Comparison of ENCODE assay signal across 8 cellular contexts in the genomic region with DNA sequence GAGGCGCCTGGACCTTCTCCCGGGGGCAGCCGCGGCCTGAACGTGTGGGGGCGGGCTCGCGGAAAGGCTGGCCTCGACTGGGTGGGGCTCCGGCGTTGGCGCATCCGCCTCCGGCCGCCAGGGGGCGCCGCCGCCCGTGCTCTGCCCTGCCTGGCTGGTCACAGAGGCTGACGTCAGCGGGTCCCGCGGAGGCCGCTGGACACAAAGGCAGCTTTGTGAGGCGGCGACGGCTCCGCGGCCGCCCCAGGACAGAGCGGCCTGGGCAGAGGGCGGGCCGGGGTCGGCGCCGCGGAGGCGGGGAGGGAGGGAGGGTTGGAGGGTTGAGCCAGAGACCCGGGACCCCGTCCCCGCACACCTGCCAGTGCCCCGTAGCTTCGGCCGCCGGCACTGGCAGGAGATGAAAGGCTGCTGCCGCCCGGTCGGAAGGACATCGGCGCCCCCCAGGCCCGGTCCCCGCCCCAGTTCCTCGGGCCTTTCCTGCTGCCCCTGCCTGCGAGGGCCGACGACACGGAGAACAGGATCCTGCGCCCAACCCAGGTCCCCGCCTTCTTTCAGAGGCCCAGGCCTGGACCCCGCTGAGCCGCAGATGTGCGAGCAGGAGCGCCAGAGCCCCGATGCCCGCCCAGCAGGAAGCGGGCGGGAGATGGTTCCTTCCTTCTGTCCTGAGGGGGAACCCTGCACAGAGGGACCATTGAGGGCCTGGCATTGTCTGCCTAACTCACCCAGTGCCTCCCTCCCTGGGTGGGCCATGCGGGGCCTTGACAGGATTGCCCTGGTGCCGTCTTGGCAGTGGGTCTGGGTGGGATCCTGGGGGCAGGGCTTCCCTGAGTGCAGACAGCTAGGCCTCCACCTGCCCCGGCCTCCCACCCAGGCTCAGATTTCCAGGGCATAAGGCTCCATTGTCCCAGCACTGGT. TPM values are rescaled to one million over a fixed set of nuclear protein-coding genes. Genes with fewer than 3 reads are reported as not detected.
A peak's percentile ranks its signal among the peaks of the same experiment; 100 is the strongest.
DNase-seq lines count a peak whose midpoint lies in the region; ATAC-seq and TF ChIP-seq lines count a peak whose summit lies in the region.

No MANE protein-coding gene starts in this region.

- H3K9me2 ChIP-seq in MM.1S (replicated peaks; ENCODE audit: insufficient read depth, low read length), result no peaks in the 10 kb centered on the region

- CTCF ChIA-PET in GM10248 (lab: Yijun Ruan, JAX), result interaction anchor here (0.6 to 9.4 kb wide), 28 partner anchors 8 to 140 kb away, joined by 3 to 152 read pairs (median 4); partner anchors contain the start of genes GNAI2, GNAT1, HYAL3 and LSMEM2
- CTCF ChIA-PET in T-cell (lab: Charles Lee), result interaction anchor here (0.5 to 2.5 kb wide), 9 partner anchors 9 to 223 kb away, joined by 3 to 17 read pairs (median 3); partner anchors contain the start of genes CYB561D2 (in 1 of the 2), GNAI2 (in 1 of the 2) and NPRL2 (in 1 of the 2)

- H3K4me2 ChIP-seq in MM.1S (ENCODE audit: low read depth, low read length), result peak overlapping the region; percentile 99

- POLR2A ChIA-PET in GM10248 (lab: Yijun Ruan, JAX), result interaction anchor here (1.5 kb wide), 1 partner anchor 9 kb away, joined by 3 read pairs; no protein-coding TSS in a partner anchor
- POLR2A ChIA-PET in T-cell (lab: Charles Lee), result no interaction called here

- H3K36me3 Mint-ChIP-seq in T-cell, result peaks cover 24% of the 10 kb centered on the region

- no peaks in the 10 kb centered on the region for H3K27me3 Mint-ChIP-seq in T-cell

- H3K4me1 ChIP-seq in MM.1S (ENCODE audit: low read length) (peaks cover 6% of the 10 kb centered on the region; the same call in 1 of the 2 replicates), left ventricle myocardium inferior (peaks cover 81% of the 10 kb centered on the region), psoas muscle (peaks cover 22% of the 10 kb centered on the region), urinary bladder (ENCODE audit: insufficient read depth) (no peaks in the 10 kb centered on the region)

- H3K4me1 Mint-ChIP-seq in T-cell, result peaks cover 5 to 8% (median 8%) of the 10 kb centered on the region in 3 donors

- no peak overlapping the region for H3K27ac ChIP-seq in MM.1S (ENCODE audit: low read length)
- peak overlapping the region; percentile 99 for H3K27ac ChIP-seq in left ventricle myocardium inferior (replicated peaks)
- H3K27ac ChIP-seq in psoas muscle, result peak overlapping the region; percentile 98
- peak overlapping the region; percentile 96 for H3K27ac ChIP-seq in urinary bladder (ENCODE audit: low read depth)

- 0 out of 2 replicates have a peak, but pooled peaks cover 6% of the 10 kb centered on the region for H3F3A ChIP-seq in MM.1S (ENCODE audit: insufficient read depth, low read length)

- ATAC-seq in T-cell (replicated peaks in 1 of 4) (peak; percentile 93 to 96 (median 94)), psoas muscle (peak; percentile 93 to 97 (median 94))

- no peaks in the 10 kb centered on the region for H3K9me3 ChIP-seq in MM.1S (replicated peaks; ENCODE audit: insufficient read depth, low read length)
- H3K9me3 ChIP-seq in left ventricle myocardium inferior (replicated peaks), result peaks cover 6% of the 10 kb centered on the region
- H3K9me3 ChIP-seq in psoas muscle, result no peaks in the 10 kb centered on the region

- 0 to 1% (median 1%) methylated on average over 38 to 70 of the region's 70 CpGs for WGBS in psoas muscle, 3 donors
- 1% methylated on average over 70 of the region's 70 CpGs for WGBS in urinary bladder

- H3K27me3 ChIP-seq in MM.1S (replicated peaks; ENCODE audit: insufficient read depth, low read length) (peaks cover 2% of the 10 kb centered on the region; the same call in 1 of the 2 replicates), left ventricle myocardium inferior (ENCODE audit: low read depth) (no peaks in the 10 kb centered on the region), psoas muscle (ENCODE audit: insufficient read depth in 3 of 3, low read length in 2 of 3) (no peaks in the 10 kb centered on the region)

- no peaks in the 10 kb centered on the region for H3K79me2 ChIP-seq in MM.1S (ENCODE audit: low read length)

- no peaks in the 10 kb centered on the region for H3K9me3 Mint-ChIP-seq in T-cell

- intact Hi-C loops in left ventricle myocardium inferior (cut with micrococcal nuclease), result no loop called here
- intact Hi-C loops in psoas muscle (cut with DNase I), result loop anchor here in 1 of 2 donors (5.0 to 10.0 kb wide), 2 partner anchors 67 to 285 kb away; partner anchors contain the start of gene TUSC2

- H3K4me3 Mint-ChIP-seq in T-cell, result peak overlapping the region; percentile 47 to 76 (median 67)

- H3K27ac Mint-ChIP-seq in T-cell, result no peak overlapping the region

- H3K36me3 ChIP-seq in MM.1S (replicated peaks; ENCODE audit: insufficient read depth, low read length), result peaks cover 8% of the 10 kb centered on the region
- H3K36me3 ChIP-seq in left ventricle myocardium inferior, result peaks cover 33% of the 10 kb centered on the region
- peaks cover 0 to 29% of the 10 kb centered on the region in 2 donors for H3K36me3 ChIP-seq in psoas muscle (ENCODE audit: insufficient read depth in 1 of 2, low read depth in 1 of 2)
- H3K36me3 ChIP-seq in urinary bladder (ENCODE audit: insufficient read depth), result no peaks in the 10 kb centered on the region

- H3K4me3 ChIP-seq in MM.1S (ENCODE audit: low read length), result peak overlapping the region; percentile 76
- peak overlapping the region; percentile 79 for H3K4me3 ChIP-seq in left ventricle myocardium inferior
- peak overlapping the region; percentile 80 for H3K4me3 ChIP-seq in psoas muscle
- H3K4me3 ChIP-seq in urinary bladder (ENCODE audit: low read depth, low read length), result peak overlapping the region; percentile 54

- peak; percentile 99 for TF ChIP-seq CTCF in GM10248 (IDR thresholded peaks at IDR 0.05; ENCODE audit: control extremely low read depth, extremely low read depth, low read depth, missing control alignments)
- TF ChIP-seq CTCF in MM.1S (IDR thresholded peaks at IDR 0.05; ENCODE audit: low read length), result peak; percentile 91
- TF ChIP-seq CTCF in left ventricle myocardium inferior (IDR thresholded peaks at IDR 0.05; ENCODE audit: borderline replicate concordance), result peak; percentile 98
- peak; percentile 98 for TF ChIP-seq CTCF in psoas muscle (IDR thresholded peaks at IDR 0.05)

- DNase-seq in GM10248 (ENCODE audit: extremely low spot score) (peak; percentile 98), GOT3 (lab: John Stamatoyannopoulos, UW) (peak; percentile 72), MM.1S (peak; percentile 87), T-cell (peak; percentile 57 to 83 (median 73)), amniotic stem cell (lab: John Stamatoyannopoulos, UW) (peak; percentile 61), left ventricle myocardium inferior (peak; percentile 95), psoas muscle (peak; percentile 95 to 96)

- peak overlapping the region; percentile 93 for H2AFZ ChIP-seq in MM.1S (ENCODE audit: low read length)

- no peaks in the 10 kb centered on the region for H4K20me1 ChIP-seq in MM.1S (ENCODE audit: insufficient read depth, low read length)

- H3K9ac ChIP-seq in MM.1S (ENCODE audit: low read length), result peak overlapping the region; percentile 83

RNA-seq across cellular contexts. Expression of gene SEMA3B, which starts 8.7 kb away (rescaled TPM):
- total RNA-seq in T-cell, result 1 to 10 TPM in 3 of 5 donors, under 1 TPM in 2; 0.33 to 2.5 (median 1.5) TPM
- total RNA-seq in left ventricle myocardium inferior, result 23.2 TPM
- total RNA-seq in psoas muscle, result 1 to 10 TPM; 3.1 to 6.8 (median 4.3) TPM
- polyA plus RNA-seq in psoas muscle, result 1 to 10 TPM; 2.1 to 3.4 (median 2.2) TPM
- total RNA-seq in urinary bladder, result 63.4 TPM
- polyA plus RNA-seq in urinary bladder, result 35.5 TPM

RNA-seq across cellular contexts. Expression of gene LSMEM2, which starts 18.6 kb away (rescaled TPM):
- total RNA-seq in T-cell, result not detected
- total RNA-seq in left ventricle myocardium inferior, result 27.7 TPM
- total RNA-seq in psoas muscle, result 10 to 100 TPM in 1 of 4 donors, 1 to 10 TPM in 2, under 1 TPM in 1; 0.84 to 13.1 (median 1.1) TPM
- polyA plus RNA-seq in psoas muscle, result 1 to 10 TPM in 1 of 3 donors, under 1 TPM in 2; 0.61 to 1.6 (median 0.66) TPM
- 0.79 TPM for total RNA-seq in urinary bladder
- 0.39 TPM for polyA plus RNA-seq in urinary bladder

RNA-seq across cellular contexts. Expression of gene GNAI2, which starts 24.3 kb away (rescaled TPM):
- total RNA-seq in T-cell (100 to 1,000 TPM; 257 to 313 (median 287) TPM), left ventricle myocardium inferior (118 TPM), psoas muscle (10 to 100 TPM; 55.5 to 93.9 (median 74.8) TPM), urinary bladder (96.3 TPM)
- polyA plus RNA-seq in psoas muscle (10 to 100 TPM; 39.4 to 57.6 (median 50.7) TPM), urinary bladder (263 TPM)

RNA-seq across cellular contexts. Expression of gene IFRD2, which starts 31.9 kb away (rescaled TPM):
- total RNA-seq in T-cell (10 to 100 TPM; 50.0 to 91.2 (median 75.9) TPM), left ventricle myocardium inferior (54.9 TPM), psoas muscle (100 to 1,000 TPM in 3 of 4 donors, 10 to 100 TPM in 1; 77.2 to 145 (median 119) TPM), urinary bladder (19.5 TPM)
- polyA plus RNA-seq in psoas muscle (100 to 1,000 TPM; 129 to 175 (median 151) TPM), urinary bladder (52.9 TPM)

RNA-seq across cellular contexts. Expression of gene HYAL3, which starts 38.9 kb away (rescaled TPM):
- total RNA-seq in T-cell (1 to 10 TPM; 2.6 to 6.2 (median 3.9) TPM), left ventricle myocardium inferior (1.2 TPM), psoas muscle (1 to 10 TPM in 1 of 4 donors, under 1 TPM in 3; 0.28 to 2.1 (median 0.65) TPM), urinary bladder (2.9 TPM)
- polyA plus RNA-seq in psoas muscle (1 to 10 TPM in 2 of 3 donors, under 1 TPM in 1; 0.23 to 3.4 (median 1.2) TPM), urinary bladder (3.0 TPM)
